24 cellular contexts compared by ENCODE assay signal in the genomic region with DNA sequence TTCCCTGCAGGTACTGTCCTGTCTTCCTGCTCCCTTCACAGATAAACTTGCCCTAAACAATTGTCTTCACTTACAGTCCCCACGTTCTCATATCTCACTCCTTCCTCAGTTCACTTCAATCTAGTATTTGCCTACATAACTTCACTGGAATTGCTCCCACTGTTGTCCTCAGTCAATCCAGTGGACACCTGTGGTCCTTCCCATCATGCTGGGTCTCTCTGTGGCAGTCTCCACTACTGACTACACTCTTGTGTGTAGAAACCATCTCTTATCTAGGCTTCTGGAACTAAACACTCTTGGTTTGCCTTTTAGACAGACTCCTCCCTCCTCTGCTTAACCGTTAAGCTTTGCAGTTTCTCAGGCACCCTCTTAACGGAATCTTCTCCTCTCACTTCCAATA. TPM values are rescaled to one million over a fixed set of nuclear protein-coding genes. Genes with fewer than 3 reads are reported as not detected.
DNase-seq lines count a peak whose midpoint lies in the region; ATAC-seq and TF ChIP-seq lines count a peak whose summit lies in the region.
"Had no signal": no experiment of that assay in that cellular context is flagged by ENCODE, and none has a peak within 500 bp of the region (broad histone marks: within the 10 kb centered on the region; RNA-seq: fewer than 3 reads in every experiment).

No MANE protein-coding gene starts in this region.

- H3K27me3 ChIP-seq in left ventricle myocardium inferior (ENCODE audit: low read depth) (no peaks in the 10 kb centered on the region), heart left ventricle (no peaks in the 10 kb centered on the region), muscle layer of duodenum (ENCODE audit: low read depth, low read length) (no peaks in the 10 kb centered on the region), skeletal muscle tissue (ENCODE audit: control insufficient read depth in 3 of 3, insufficient read depth in 3 of 3, low read length in 3 of 3) (no peaks in the 10 kb centered on the region), suprapubic skin (no peaks in the 10 kb centered on the region)

- TF ChIP-seq POLR2A in heart left ventricle (IDR thresholded peaks at IDR 0.05) (no peak), suprapubic skin (IDR thresholded peaks at IDR 0.05) (no peak)

- intact Hi-C loops in left ventricle myocardium inferior (cut with micrococcal nuclease) = no loop called here
- intact Hi-C loops in heart left ventricle (cut with DNase I) = no loop called here

- ATAC-seq in heart left ventricle = no peak
- ATAC-seq in stimulated activated naive CD8-positive, alpha-beta T cell treated with anti-CD3 and anti-CD28 coated beads, Interleukin-15, amount 100 ng/mL, for 72 hours = no peak
- ATAC-seq: GM23338 had no signal

- H3K4me1 ChIP-seq in left ventricle myocardium inferior (peaks cover 3% of the 10 kb centered on the region), heart left ventricle (peaks cover 0 to 3% (median 0%) of the 10 kb centered on the region in 12 donors), muscle layer of duodenum (ENCODE audit: control insufficient read depth in 1 of 2, insufficient read depth in 2 of 2, low read length in 2 of 2) (no peaks in the 10 kb centered on the region), skeletal muscle tissue (ENCODE audit: control insufficient read depth in 3 of 3, insufficient read depth in 3 of 3, low read length in 3 of 3) (peaks cover 0 to 3% (median 0%) of the 10 kb centered on the region in 3 donors), suprapubic skin (peaks cover 10% of the 10 kb centered on the region)
- H3K4me1 ChIP-seq: HAP-1 had no signal

- no peaks in the 10 kb centered on the region for H3K27me3 Mint-ChIP-seq in stimulated activated naive CD8-positive, alpha-beta T cell treated with anti-CD3 and anti-CD28 coated beads, Interleukin-15, amount 100 ng/mL, for 72 hours

- no peak overlapping the region for H3K4me3 Mint-ChIP-seq in stimulated activated naive CD8-positive, alpha-beta T cell treated with anti-CD3 and anti-CD28 coated beads, Interleukin-15, amount 100 ng/mL, for 72 hours
- H3K4me3 Mint-ChIP-seq: GM23338, HFFc6, IgD-negative memory B cell had no signal

- H3K27ac ChIP-seq in left ventricle myocardium inferior (replicated peaks) (peak overlapping the region; percentile 43), heart left ventricle (peak overlapping the region in 3 of 12 donors; percentile 19 to 52 (median 41)), muscle layer of duodenum (ENCODE audit: low read length) (peak overlapping the region; percentile 24), skeletal muscle tissue (ENCODE audit: low read depth, low read length) (peak overlapping the region; percentile 38), suprapubic skin (no peak overlapping the region)
- H3K27ac ChIP-seq: KMS-11 had no signal

- H3K4me3 ChIP-seq in left ventricle myocardium inferior = no peak overlapping the region
- H3K4me3 ChIP-seq in heart left ventricle = no peak overlapping the region
- H3K4me3 ChIP-seq in muscle layer of duodenum (ENCODE audit: low read depth in 1 of 2, low read length in 2 of 2) = no peak overlapping the region
- H3K4me3 ChIP-seq in skeletal muscle tissue (ENCODE audit: low read length in 3 of 3) = no peak overlapping the region
- no peak overlapping the region for H3K4me3 ChIP-seq in suprapubic skin
- H3K4me3 ChIP-seq: GM23338, HAP-1 had no signal

- no peaks in the 10 kb centered on the region for H3K36me3 ChIP-seq in left ventricle myocardium inferior
- H3K36me3 ChIP-seq in heart left ventricle = no peaks in the 10 kb centered on the region
- H3K36me3 ChIP-seq in muscle layer of duodenum (ENCODE audit: control insufficient read depth in 1 of 2, insufficient read depth in 2 of 2, low read length in 2 of 2) = no peaks in the 10 kb centered on the region
- H3K36me3 ChIP-seq in skeletal muscle tissue (ENCODE audit: control insufficient read depth in 3 of 3, insufficient read depth in 3 of 3, low read length in 3 of 3) = no peaks in the 10 kb centered on the region
- H3K36me3 ChIP-seq in suprapubic skin = no peaks in the 10 kb centered on the region
- H3K36me3 ChIP-seq: HAP-1 had no signal

- peaks cover 27% of the 10 kb centered on the region for H3K9me3 ChIP-seq in left ventricle myocardium inferior (replicated peaks)
- peaks cover 0 to 32% (median 18%) of the 10 kb centered on the region in 12 donors for H3K9me3 ChIP-seq in heart left ventricle
- peaks cover 12 to 15% of the 10 kb centered on the region in 2 donors for H3K9me3 ChIP-seq in muscle layer of duodenum (ENCODE audit: control insufficient read depth in 1 of 2, low read length in 2 of 2)
- peaks cover 3 to 7% (median 6%) of the 10 kb centered on the region in 3 donors for H3K9me3 ChIP-seq in skeletal muscle tissue (ENCODE audit: control insufficient read depth in 3 of 3, low read length in 3 of 3)
- H3K9me3 ChIP-seq in suprapubic skin = peaks cover 17% of the 10 kb centered on the region

- peaks cover 12% of the 10 kb centered on the region for H3K4me1 Mint-ChIP-seq in stimulated activated naive CD8-positive, alpha-beta T cell treated with anti-CD3 and anti-CD28 coated beads, Interleukin-15, amount 100 ng/mL, for 72 hours
- H3K4me1 Mint-ChIP-seq: GM23338, IgD-negative memory B cell had no signal

- TF ChIP-seq CTCF in left ventricle myocardium inferior (IDR thresholded peaks at IDR 0.05; ENCODE audit: borderline replicate concordance) (no peak), heart left ventricle (IDR thresholded peaks at IDR 0.05) (no peak), suprapubic skin (IDR thresholded peaks at IDR 0.05) (no peak)

- peaks cover 16 to 26% of the 10 kb centered on the region in 2 donors for H3K9me3 Mint-ChIP-seq in stimulated activated naive CD8-positive, alpha-beta T cell treated with anti-CD3 and anti-CD28 coated beads, Interleukin-15, amount 100 ng/mL, for 72 hours

- no peak overlapping the region for H3K9ac ChIP-seq in skeletal muscle tissue (ENCODE audit: low read depth in 1 of 3, low read length in 3 of 3)
- H3K9ac ChIP-seq: KMS-11 had no signal

- TF ChIP-seq EP300 in suprapubic skin (IDR thresholded peaks at IDR 0.05) = no peak

- DNase-seq in left ventricle myocardium inferior (no peak), heart left ventricle (no peak), NCI-H748 (lab: John Stamatoyannopoulos, UW; ENCODE audit: unreplicated experiment) (no peak), suprapubic skin (ENCODE audit: low spot score in 2 of 2) (no peak)
- no peak for DNase-seq in stimulated activated naive CD8-positive, alpha-beta T cell treated with anti-CD3 and anti-CD28 coated beads, Interleukin-15, amount 100 ng/mL, for 72 hours
- DNase-seq in activated CD8-positive, alpha-beta memory T cell treated with anti-CD3 and anti-CD28 coated beads, Interleukin-2, amount 50 U/mL, for 4 hours = no peak
- DNase-seq: 8988T, Calu3, DMS153, HFFc6, NCI-H1048, NCI-H1417, NCI-H1694, NCI-H2029 treated with DMSO at 0.1 percent for 48 hours, NCI-H446 treated with DMSO at 0.1 percent for 48 hours, NCI-H526, RPMI8226, SHP77 had no signal

- no peak overlapping the region for H3K27ac Mint-ChIP-seq in stimulated activated naive CD8-positive, alpha-beta T cell treated with anti-CD3 and anti-CD28 coated beads, Interleukin-15, amount 100 ng/mL, for 72 hours
- H3K27ac Mint-ChIP-seq: GM23338, HFFc6, IgD-negative memory B cell had no signal

- WGBS in heart left ventricle, 4 donors = 74 to 81% (median 75%) methylated on average over 3 of the region's 3 CpGs
- whole genome bisulfite sequencing in suprapubic skin = 87% methylated on average over 3 of the region's 3 CpGs

RNA-seq across cellular contexts. Expression of a gene that starts 58.8 kb away (rescaled TPM):
- total RNA-seq in left ventricle myocardium inferior (97.0 TPM), heart left ventricle (100 to 1,000 TPM in 3 of 9 donors, 10 to 100 TPM in 6; 71.3 to 168 (median 93.0) TPM), skeletal muscle tissue (55.8 TPM), suprapubic skin (10 to 100 TPM; 59.0 to 88.3 (median 77.7) TPM)
- polyA plus RNA-seq in heart left ventricle = 100 to 1,000 TPM in 1 of 2 donors, 10 to 100 TPM in 1; 34.7 to 231 TPM
